1 cellular context compared by ENCODE assay signal in genomic region chr11:61153593-61154090, GRCh38.
TF ChIP-seq lines count a peak whose summit lies in the region.

No MANE protein-coding gene starts in this region.

TF ChIP-seq in HCT116, 20 proteins besides CTCF, POLR2A, EP300 and RAD21:
- TF ChIP-seq POLR2AphosphoS5 (IDR thresholded peaks at IDR 0.05; ENCODE audit: low read depth, low read length) (no peak), REST (IDR thresholded peaks at IDR 0.05; ENCODE audit: low read depth) (no peak), ZBTB33 (IDR thresholded peaks at IDR 0.05; ENCODE audit: extremely low read depth, insufficient replicate concordance, low read length) (no peak), TCF7L2 (IDR thresholded peaks at IDR 0.05; ENCODE audit: borderline replicate concordance, extremely low read depth, insufficient read depth, insufficient read length) (no peak), JUND (IDR thresholded peaks at IDR 0.05) (no peak), EZH2 (IDR thresholded peaks at IDR 0.05) (no peak), ATF3 (IDR thresholded peaks at IDR 0.05) (no peak), EGR1 (IDR thresholded peaks at IDR 0.05; ENCODE audit: low read depth) (no peak), YY1 (IDR thresholded peaks at IDR 0.05; ENCODE audit: extremely low read depth, insufficient replicate concordance, low read depth, low read length) (no peak), CEBPB (IDR thresholded peaks at IDR 0.05; ENCODE audit: low read depth) (no peak), CBX3 (IDR thresholded peaks at IDR 0.05; ENCODE audit: low read depth) (no peak)
